In genomic region chr14:102058931-102059330, GRCh38 we compare ENCODE assay signal across 16 cellular contexts. TPM values are rescaled to one million over a fixed set of nuclear protein-coding genes. Genes with fewer than 3 reads are reported as not detected.
DNase-seq lines count a peak whose midpoint lies in the region; ATAC-seq and TF ChIP-seq lines count a peak whose summit lies in the region.
"Had no signal": no experiment of that assay in that cellular context is flagged by ENCODE, and none has a peak within 500 bp of the region (broad histone marks: within the 10 kb centered on the region; RNA-seq: fewer than 3 reads in every experiment).

No MANE protein-coding gene starts in this region.

- H3K36me3 ChIP-seq in GM23338 (ENCODE audit: insufficient read depth) = no peaks in the 10 kb centered on the region
- H3K36me3 ChIP-seq in osteoblast (ENCODE audit: insufficient read depth, low read length) = no peaks in the 10 kb centered on the region
- peaks cover 0 to 7% of the 10 kb centered on the region in 2 donors for H3K36me3 ChIP-seq in gastroesophageal sphincter

- no peak for TF ChIP-seq POLR2A in gastroesophageal sphincter (IDR thresholded peaks at IDR 0.05)

- H2AFZ ChIP-seq in GM23338 (0 out of 2 replicates have a peak overlapping the region, but pooled peaks have one; percentile 14), osteoblast (ENCODE audit: low read length) (no peak overlapping the region)

- no peak overlapping the region for H3K4me3 Mint-ChIP-seq in GM23338
- H3K4me3 Mint-ChIP-seq in effector memory CD8-positive, alpha-beta T cell = peak overlapping the region; percentile 72 to 73
- peak overlapping the region; percentile 36 for H3K4me3 Mint-ChIP-seq in stimulated activated effector memory CD8-positive, alpha-beta T cell treated with anti-CD3 and anti-CD28 coated beads, Interleukin-12 subunit alpha, Interleukin-12 subunit beta, amount 100 ng/mL, for 72 hours
- H3K4me3 Mint-ChIP-seq in activated CD4-positive, alpha-beta memory T cell treated with anti-CD3 and anti-CD28 coated beads, Interleukin-2, amount 10 ng/mL, durations not matched to agents 7 days and 5 days = no peak overlapping the region
- H3K4me3 Mint-ChIP-seq: H9 had no signal

- no peaks in the 10 kb centered on the region for H3K9me3 Mint-ChIP-seq in GM23338
- H3K9me3 Mint-ChIP-seq in effector memory CD8-positive, alpha-beta T cell = no peaks in the 10 kb centered on the region
- no peaks in the 10 kb centered on the region for H3K9me3 Mint-ChIP-seq in stimulated activated effector memory CD8-positive, alpha-beta T cell treated with anti-CD3 and anti-CD28 coated beads, Interleukin-12 subunit alpha, Interleukin-12 subunit beta, amount 100 ng/mL, for 72 hours
- H3K9me3 Mint-ChIP-seq in activated CD4-positive, alpha-beta memory T cell treated with anti-CD3 and anti-CD28 coated beads, Interleukin-2, amount 10 ng/mL, durations not matched to agents 7 days and 5 days = no peaks in the 10 kb centered on the region
- H3K9me3 Mint-ChIP-seq: CD4-positive, alpha-beta memory T cell; H9 had no signal

- H4K20me1 ChIP-seq in GM23338 (replicated peaks; ENCODE audit: insufficient read depth) (no peaks in the 10 kb centered on the region), osteoblast (ENCODE audit: insufficient read depth, low read length) (no peaks in the 10 kb centered on the region)

- no peak for DNase-seq in GM23338 (ENCODE audit: low spot score)
- no peak for DNase-seq in effector memory CD8-positive, alpha-beta T cell
- peak; percentile 18 for DNase-seq in osteoblast (ENCODE audit: insufficient read length, low spot score, missing footprints)
- DNase-seq in stimulated activated effector memory CD8-positive, alpha-beta T cell treated with anti-CD3 and anti-CD28 coated beads, Interleukin-12 subunit alpha, Interleukin-12 subunit beta, amount 100 ng/mL, for 72 hours (ENCODE audit: low spot score in 2 of 2) = no peak
- no peak for DNase-seq in activated CD4-positive, alpha-beta memory T cell treated with anti-CD3 and anti-CD28 coated beads, Interleukin-2, amount 10 ng/mL, durations not matched to agents 7 days and 5 days
- no peak for DNase-seq in hippocampal formation (lab: John Stamatoyannopoulos, UW)
- DNase-seq: C1 segment of cervical spinal cord; Calu3; CD4-positive, alpha-beta memory T cell; COR-L47; DMS53; DMS79 treated with DMSO at 0.1 percent for 48 hours; GF-D8; H9 had no signal

- POLR2A ChIA-PET in activated CD4-positive, alpha-beta memory T cell treated with anti-CD3 and anti-CD28 coated beads, Interleukin-2, amount 10 ng/mL, durations not matched to agents 7 days and 5 days (lab: Charles Lee) = no interaction called here

- H3K27me3 ChIP-seq in GM23338 (ENCODE audit: insufficient read depth) (no peaks in the 10 kb centered on the region), osteoblast (ENCODE audit: insufficient read depth, low read length) (no peaks in the 10 kb centered on the region), gastroesophageal sphincter (no peaks in the 10 kb centered on the region)

- H3K9me3 ChIP-seq in osteoblast (ENCODE audit: low read depth, low read length) (no peaks in the 10 kb centered on the region), gastroesophageal sphincter (no peaks in the 10 kb centered on the region)

- H3K4me2 ChIP-seq in GM23338 (no peak overlapping the region), osteoblast (ENCODE audit: insufficient read depth, low read length) (no peak overlapping the region)

- CTCF ChIA-PET in activated CD4-positive, alpha-beta memory T cell treated with anti-CD3 and anti-CD28 coated beads, Interleukin-2, amount 10 ng/mL, durations not matched to agents 7 days and 5 days (lab: Charles Lee) = interaction anchor here (0.7 kb wide), 1 partner anchor 81 kb away, joined by 3 read pairs; no protein-coding TSS in a partner anchor

- H3K4me1 ChIP-seq in GM23338 (ENCODE audit: insufficient read depth) (0 out of 2 replicates have a peak, but pooled peaks cover 2% of the 10 kb centered on the region), osteoblast (ENCODE audit: insufficient read depth, low read length) (peaks cover 3% of the 10 kb centered on the region), gastroesophageal sphincter (peaks cover 0 to 15% (median 4%) of the 10 kb centered on the region in 3 donors)

- peaks cover 21% of the 10 kb centered on the region for H3K27me3 Mint-ChIP-seq in GM23338 (ENCODE audit: insufficient read depth, low read depth, poor library complexity)
- H3K27me3 Mint-ChIP-seq in effector memory CD8-positive, alpha-beta T cell = no peaks in the 10 kb centered on the region
- H3K27me3 Mint-ChIP-seq in activated CD4-positive, alpha-beta memory T cell treated with anti-CD3 and anti-CD28 coated beads, Interleukin-2, amount 10 ng/mL, durations not matched to agents 7 days and 5 days = peaks cover 1% of the 10 kb centered on the region
- H3K27me3 Mint-ChIP-seq: CD4-positive, alpha-beta memory T cell had no signal

- peaks cover 24% of the 10 kb centered on the region; the same call in 1 of the 2 replicates for H3F3A ChIP-seq in GM23338 (replicated peaks; ENCODE audit: low read depth)

- H3K79me2 ChIP-seq in GM23338 (replicated peaks; ENCODE audit: insufficient read depth) (no peaks in the 10 kb centered on the region), osteoblast (ENCODE audit: insufficient read depth, low read length) (no peaks in the 10 kb centered on the region)

- H3K4me3 ChIP-seq in GM23338 (no peak overlapping the region), osteoblast (ENCODE audit: insufficient read depth, low read length) (no peak overlapping the region), gastroesophageal sphincter (no peak overlapping the region)

- ATAC-seq in GM23338 = no peak
- no peak for ATAC-seq in effector memory CD8-positive, alpha-beta T cell (replicated peaks)
- ATAC-seq in stimulated activated effector memory CD8-positive, alpha-beta T cell treated with anti-CD3 and anti-CD28 coated beads, Interleukin-12 subunit alpha, Interleukin-12 subunit beta, amount 100 ng/mL, for 72 hours = no peak
- no peak for ATAC-seq in gastroesophageal sphincter
- ATAC-seq: HCT116 had no signal

- H3K27ac ChIP-seq in GM23338 (ENCODE audit: low read depth) (no peak overlapping the region), osteoblast (ENCODE audit: low read depth, low read length) (no peak overlapping the region), gastroesophageal sphincter (no peak overlapping the region)

- no peaks in the 10 kb centered on the region for H3K9me2 ChIP-seq in GM23338 (ENCODE audit: insufficient read depth)

- peaks cover 35% of the 10 kb centered on the region for H3K4me1 Mint-ChIP-seq in GM23338
- H3K4me1 Mint-ChIP-seq in effector memory CD8-positive, alpha-beta T cell (ENCODE audit: low read depth in 2 of 2) = peaks cover 30 to 39% of the 10 kb centered on the region in 2 donors
- peaks cover 42% of the 10 kb centered on the region for H3K4me1 Mint-ChIP-seq in stimulated activated effector memory CD8-positive, alpha-beta T cell treated with anti-CD3 and anti-CD28 coated beads, Interleukin-12 subunit alpha, Interleukin-12 subunit beta, amount 100 ng/mL, for 72 hours
- peaks cover 19% of the 10 kb centered on the region for H3K4me1 Mint-ChIP-seq in activated CD4-positive, alpha-beta memory T cell treated with anti-CD3 and anti-CD28 coated beads, Interleukin-2, amount 10 ng/mL, durations not matched to agents 7 days and 5 days

- TF ChIP-seq CTCF in GM23338 (conservative IDR thresholded peaks at IDR 0.05; ENCODE audit: low read depth in 2 of 2) = no peak
- TF ChIP-seq CTCF in osteoblast (IDR thresholded peaks at IDR 0.05; ENCODE audit: extremely low read depth, low read depth, low read length) = no peak
- TF ChIP-seq CTCF in gastroesophageal sphincter (IDR thresholded peaks at IDR 0.05) = no peak

- 0 to 63% methylated on average over 1 to 5 of the region's 5 CpGs for WGBS in gastroesophageal sphincter (ENCODE audit: low coverage in 1 of 2), 2 donors

- no peak for TF ChIP-seq EP300 in gastroesophageal sphincter (IDR thresholded peaks at IDR 0.05)

- peaks cover 6% of the 10 kb centered on the region for H3K36me3 Mint-ChIP-seq in GM23338 (ENCODE audit: low read depth)
- H3K36me3 Mint-ChIP-seq in effector memory CD8-positive, alpha-beta T cell (ENCODE audit: insufficient read depth) = peaks cover 9% of the 10 kb centered on the region
- H3K36me3 Mint-ChIP-seq in stimulated activated effector memory CD8-positive, alpha-beta T cell treated with anti-CD3 and anti-CD28 coated beads, Interleukin-12 subunit alpha, Interleukin-12 subunit beta, amount 100 ng/mL, for 72 hours = peaks cover 23% of the 10 kb centered on the region
- H3K36me3 Mint-ChIP-seq in activated CD4-positive, alpha-beta memory T cell treated with anti-CD3 and anti-CD28 coated beads, Interleukin-2, amount 10 ng/mL, durations not matched to agents 7 days and 5 days (ENCODE audit: low read depth) = peaks cover 6% of the 10 kb centered on the region

- H3K27ac Mint-ChIP-seq in GM23338 = no peak overlapping the region
- H3K27ac Mint-ChIP-seq in effector memory CD8-positive, alpha-beta T cell = no peak overlapping the region
- no peak overlapping the region for H3K27ac Mint-ChIP-seq in stimulated activated effector memory CD8-positive, alpha-beta T cell treated with anti-CD3 and anti-CD28 coated beads, Interleukin-12 subunit alpha, Interleukin-12 subunit beta, amount 100 ng/mL, for 72 hours
- no peak overlapping the region for H3K27ac Mint-ChIP-seq in activated CD4-positive, alpha-beta memory T cell treated with anti-CD3 and anti-CD28 coated beads, Interleukin-2, amount 10 ng/mL, durations not matched to agents 7 days and 5 days

RNA-seq across cellular contexts. Expression of gene HSP90AA1, which starts 27.9 kb away (rescaled TPM):
- 1,401 and 1,576 TPM in 2 replicates for total RNA-seq in GM23338 (2014; rRNA removed; shearing (Covaris generic))
- 1,677 and 2,107 TPM in 2 replicates for polyA plus RNA-seq in GM23338 (2016; fragmentation: Nextera tagmentation; extraction: Ambion mirVana)
- 193 and 198 TPM in 2 replicates for total RNA-seq in osteoblast
- total RNA-seq in gastroesophageal sphincter = 100 to 1,000 TPM; 421 to 585 (median 537) TPM
- total RNA-seq in activated CD4-positive, alpha-beta memory T cell treated with anti-CD3 and anti-CD28 coated beads, Interleukin-2, amount 10 ng/mL, durations not matched to agents 7 days and 5 days = 100 to 1,000 TPM; 466 to 472 TPM

Comparison
In these comparisons a context has a peak if more than half of its experiments do, and no peak if none do; other contexts are left out.
1. H3K4me3 Mint-ChIP-seq: peak in effector memory CD8-positive, alpha-beta T cell (2 of 2) and stimulated activated effector memory CD8-positive, alpha-beta T cell treated with anti-CD3 and anti-CD28 coated beads, Interleukin-12 subunit alpha, Interleukin-12 subunit beta, amount 100 ng/mL, for 72 hours (single experiment); none in GM23338 (single experiment) and activated CD4-positive, alpha-beta memory T cell treated with anti-CD3 and anti-CD28 coated beads, Interleukin-2, amount 10 ng/mL, durations not matched to agents 7 days and 5 days (single experiment).